ENCODE assay signal across 1 cellular context in the genomic region with DNA sequence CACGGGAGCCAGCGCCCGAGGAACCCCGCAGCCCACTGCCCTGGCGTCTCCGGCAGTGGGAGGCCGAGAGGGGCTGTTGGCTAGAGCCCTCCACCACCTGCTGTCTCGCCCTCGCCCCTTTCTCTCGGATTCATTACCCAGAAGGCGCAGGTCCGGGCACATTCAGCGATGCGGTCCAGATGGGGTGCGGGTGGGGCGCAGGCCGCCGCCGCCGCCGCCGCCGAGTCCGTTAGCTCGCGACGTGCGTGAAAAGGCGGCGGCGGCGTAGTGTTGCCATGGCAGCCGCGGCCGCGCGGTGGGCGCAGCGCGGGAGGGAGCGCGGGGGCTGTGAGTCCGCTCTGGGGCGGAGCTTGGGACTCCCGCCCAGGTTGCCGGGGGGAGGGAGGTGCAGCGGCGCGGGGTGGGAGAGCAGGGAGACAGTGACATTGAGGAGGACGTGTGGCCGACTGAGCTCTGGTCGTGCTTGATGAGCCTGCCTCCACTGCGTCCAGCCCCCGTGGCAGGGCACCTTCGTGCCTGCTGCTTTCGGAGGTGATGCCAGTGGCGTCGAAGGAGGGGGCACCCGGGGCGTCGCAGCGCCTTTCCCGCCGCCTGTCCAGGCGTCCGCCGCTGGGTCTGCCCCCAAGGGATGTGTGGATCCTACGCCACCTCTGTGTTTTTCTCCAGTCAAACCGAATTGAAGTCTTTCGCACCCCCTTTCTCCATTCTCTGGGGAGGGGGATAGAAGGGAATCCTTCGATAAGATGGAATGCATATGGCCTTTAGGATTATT.
TF ChIP-seq lines count a peak whose summit lies in the region.

A gene (minus strand): TSS at position 358 of the 772 bp plus-strand sequence. CDS start 23,774 bp downstream, outside the sequence.

TF ChIP-seq in HepG2, 621 proteins besides CTCF, POLR2A, EP300 and RAD21 (continued from another document and continues in another):
- TF ChIP-seq, protein P1, sequence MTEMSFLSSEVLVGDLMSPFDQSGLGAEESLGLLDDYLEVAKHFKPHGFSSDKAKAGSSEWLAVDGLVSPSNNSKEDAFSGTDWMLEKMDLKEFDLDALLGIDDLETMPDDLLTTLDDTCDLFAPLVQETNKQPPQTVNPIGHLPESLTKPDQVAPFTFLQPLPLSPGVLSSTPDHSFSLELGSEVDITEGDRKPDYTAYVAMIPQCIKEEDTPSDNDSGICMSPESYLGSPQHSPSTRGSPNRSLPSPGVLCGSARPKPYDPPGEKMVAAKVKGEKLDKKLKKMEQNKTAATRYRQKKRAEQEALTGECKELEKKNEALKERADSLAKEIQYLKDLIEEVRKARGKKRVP (CRISPR knock-in tag; IDR thresholded peaks at IDR 0.05): 0 out of 4 replicates have a peak, but pooled peaks of 1 of the 2 experiments have one; percentile 22
- TF ChIP-seq RAD51 (IDR thresholded peaks at IDR 0.05; ENCODE audit: borderline replicate concordance): no peak
- no peak for TF ChIP-seq ARHGAP35 (CRISPR knock-in tag; IDR thresholded peaks at IDR 0.05; ENCODE audit: borderline replicate concordance)
- TF ChIP-seq HCFC1 (IDR thresholded peaks at IDR 0.05; ENCODE audit: low read depth, low read length): no peak
- no peak for TF ChIP-seq ZMYM2 (CRISPR knock-in tag; IDR thresholded peaks at IDR 0.05)
- no peak for TF ChIP-seq SNRNP70 (IDR thresholded peaks at IDR 0.05; ENCODE audit: low read depth, low read length)
- no peak for TF ChIP-seq ZC3H4 (CRISPR knock-in tag; IDR thresholded peaks at IDR 0.05; ENCODE audit: borderline replicate concordance)
- TF ChIP-seq RARG (CRISPR knock-in tag; IDR thresholded peaks at IDR 0.05; ENCODE audit: low read depth): no peak
- TF ChIP-seq ZFP36L1 (CRISPR knock-in tag; IDR thresholded peaks at IDR 0.05): no peak
- TF ChIP-seq RCOR2 (CRISPR knock-in tag; IDR thresholded peaks at IDR 0.05): no peak
- TF ChIP-seq, protein P2, sequence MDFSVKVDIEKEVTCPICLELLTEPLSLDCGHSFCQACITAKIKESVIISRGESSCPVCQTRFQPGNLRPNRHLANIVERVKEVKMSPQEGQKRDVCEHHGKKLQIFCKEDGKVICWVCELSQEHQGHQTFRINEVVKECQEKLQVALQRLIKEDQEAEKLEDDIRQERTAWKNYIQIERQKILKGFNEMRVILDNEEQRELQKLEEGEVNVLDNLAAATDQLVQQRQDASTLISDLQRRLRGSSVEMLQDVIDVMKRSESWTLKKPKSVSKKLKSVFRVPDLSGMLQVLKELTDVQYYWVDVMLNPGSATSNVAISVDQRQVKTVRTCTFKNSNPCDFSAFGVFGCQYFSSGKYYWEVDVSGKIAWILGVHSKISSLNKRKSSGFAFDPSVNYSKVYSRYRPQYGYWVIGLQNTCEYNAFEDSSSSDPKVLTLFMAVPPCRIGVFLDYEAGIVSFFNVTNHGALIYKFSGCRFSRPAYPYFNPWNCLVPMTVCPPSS (IDR thresholded peaks at IDR 0.05): no peak
- TF ChIP-seq, protein P3, sequence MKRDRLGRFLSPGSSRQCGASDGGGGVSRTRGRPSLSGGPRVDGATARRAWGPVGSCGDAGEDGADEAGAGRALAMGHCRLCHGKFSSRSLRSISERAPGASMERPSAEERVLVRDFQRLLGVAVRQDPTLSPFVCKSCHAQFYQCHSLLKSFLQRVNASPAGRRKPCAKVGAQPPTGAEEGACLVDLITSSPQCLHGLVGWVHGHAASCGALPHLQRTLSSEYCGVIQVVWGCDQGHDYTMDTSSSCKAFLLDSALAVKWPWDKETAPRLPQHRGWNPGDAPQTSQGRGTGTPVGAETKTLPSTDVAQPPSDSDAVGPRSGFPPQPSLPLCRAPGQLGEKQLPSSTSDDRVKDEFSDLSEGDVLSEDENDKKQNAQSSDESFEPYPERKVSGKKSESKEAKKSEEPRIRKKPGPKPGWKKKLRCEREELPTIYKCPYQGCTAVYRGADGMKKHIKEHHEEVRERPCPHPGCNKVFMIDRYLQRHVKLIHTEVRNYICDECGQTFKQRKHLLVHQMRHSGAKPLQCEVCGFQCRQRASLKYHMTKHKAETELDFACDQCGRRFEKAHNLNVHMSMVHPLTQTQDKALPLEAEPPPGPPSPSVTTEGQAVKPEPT (CRISPR knock-in tag; IDR thresholded peaks at IDR 0.05; ENCODE audit: low read depth): no peak
- no peak for TF ChIP-seq CAMTA2 (CRISPR knock-in tag; IDR thresholded peaks at IDR 0.05; ENCODE audit: borderline replicate concordance)
- TF ChIP-seq KDM5B (CRISPR knock-in tag; IDR thresholded peaks at IDR 0.05; ENCODE audit: borderline replicate concordance): no peak; the same call in 1 of the 2 replicates
- no peak for TF ChIP-seq ZBTB21 (CRISPR knock-in tag; IDR thresholded peaks at IDR 0.05)
- TF ChIP-seq JARID2 (CRISPR knock-in tag; IDR thresholded peaks at IDR 0.05; ENCODE audit: insufficient replicate concordance): no peak
- no peak for TF ChIP-seq KDM6A (CRISPR knock-in tag; IDR thresholded peaks at IDR 0.05; ENCODE audit: low read depth)
- TF ChIP-seq ZNF563 (CRISPR knock-in tag; IDR thresholded peaks at IDR 0.05): no peak
- TF ChIP-seq, protein P4, sequence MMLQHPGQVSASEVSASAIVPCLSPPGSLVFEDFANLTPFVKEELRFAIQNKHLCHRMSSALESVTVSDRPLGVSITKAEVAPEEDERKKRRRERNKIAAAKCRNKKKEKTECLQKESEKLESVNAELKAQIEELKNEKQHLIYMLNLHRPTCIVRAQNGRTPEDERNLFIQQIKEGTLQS (CRISPR knock-in tag; IDR thresholded peaks at IDR 0.05): no peak
- TF ChIP-seq TP53 (CRISPR knock-in tag; conservative IDR thresholded peaks at IDR 0.05): no peak
- no peak for TF ChIP-seq ZNF720 (CRISPR knock-in tag; IDR thresholded peaks at IDR 0.05)
- no peak for TF ChIP-seq SMC3 (IDR thresholded peaks at IDR 0.05; ENCODE audit: low read length)
- no peak for TF ChIP-seq ZNF567 (CRISPR knock-in tag; IDR thresholded peaks at IDR 0.05; ENCODE audit: borderline replicate concordance)
- TF ChIP-seq NR2F1 (CRISPR knock-in tag; IDR thresholded peaks at IDR 0.05): no peak
- no peak for TF ChIP-seq CC2D1A (CRISPR knock-in tag; IDR thresholded peaks at IDR 0.05)
- peak; percentile 83; the same call in 1 of the 2 replicates for TF ChIP-seq ZNF292 (CRISPR knock-in tag; IDR thresholded peaks at IDR 0.05; ENCODE audit: borderline replicate concordance, low read depth)
- TF ChIP-seq, protein P5, sequence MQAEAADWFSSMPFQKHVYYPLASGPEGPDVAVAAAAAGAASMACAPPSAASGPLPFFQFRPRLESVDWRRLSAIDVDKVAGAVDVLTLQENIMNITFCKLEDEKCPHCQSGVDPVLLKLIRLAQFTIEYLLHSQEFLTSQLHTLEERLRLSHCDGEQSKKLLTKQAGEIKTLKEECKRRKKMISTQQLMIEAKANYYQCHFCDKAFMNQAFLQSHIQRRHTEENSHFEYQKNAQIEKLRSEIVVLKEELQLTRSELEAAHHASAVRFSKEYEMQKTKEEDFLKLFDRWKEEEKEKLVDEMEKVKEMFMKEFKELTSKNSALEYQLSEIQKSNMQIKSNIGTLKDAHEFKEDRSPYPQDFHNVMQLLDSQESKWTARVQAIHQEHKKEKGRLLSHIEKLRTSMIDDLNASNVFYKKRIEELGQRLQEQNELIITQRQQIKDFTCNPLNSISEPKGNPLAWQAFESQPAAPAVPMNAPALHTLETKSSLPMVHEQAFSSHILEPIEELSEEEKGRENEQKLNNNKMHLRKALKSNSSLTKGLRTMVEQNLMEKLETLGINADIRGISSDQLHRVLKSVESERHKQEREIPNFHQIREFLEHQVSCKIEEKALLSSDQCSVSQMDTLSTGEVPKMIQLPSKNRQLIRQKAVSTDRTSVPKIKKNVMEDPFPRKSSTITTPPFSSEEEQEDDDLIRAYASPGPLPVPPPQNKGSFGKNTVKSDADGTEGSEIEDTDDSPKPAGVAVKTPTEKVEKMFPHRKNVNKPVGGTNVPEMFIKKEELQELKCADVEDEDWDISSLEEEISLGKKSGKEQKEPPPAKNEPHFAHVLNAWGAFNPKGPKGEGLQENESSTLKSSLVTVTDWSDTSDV (CRISPR knock-in tag; IDR thresholded peaks at IDR 0.05): no peak
- no peak for TF ChIP-seq GATA4 (IDR thresholded peaks at IDR 0.05; ENCODE audit: borderline replicate concordance, low read depth)
- peak; percentile 17; the same call in 1 of the 2 replicates for TF ChIP-seq SAFB2 (CRISPR knock-in tag; IDR thresholded peaks at IDR 0.05; ENCODE audit: borderline replicate concordance, low read depth)
- no peak for TF ChIP-seq ZBTB3 (CRISPR knock-in tag; IDR thresholded peaks at IDR 0.05; ENCODE audit: borderline replicate concordance, low read depth)
- TF ChIP-seq ZNF841 (CRISPR knock-in tag; IDR thresholded peaks at IDR 0.05; ENCODE audit: borderline replicate concordance): no peak
- no peak for TF ChIP-seq ATAD3A (CRISPR knock-in tag; IDR thresholded peaks at IDR 0.05)
- TF ChIP-seq ZNF644 (CRISPR knock-in tag; IDR thresholded peaks at IDR 0.05; ENCODE audit: low read depth): no peak
- no peak; the same call in 1 of the 2 replicates for TF ChIP-seq ZNF546 (CRISPR knock-in tag; conservative IDR thresholded peaks at IDR 0.05)
- no peak for TF ChIP-seq MIXL1 (CRISPR knock-in tag; IDR thresholded peaks at IDR 0.05)
- no peak for TF ChIP-seq IKZF4 (CRISPR knock-in tag; IDR thresholded peaks at IDR 0.05; ENCODE audit: borderline replicate concordance, low read depth, not compliant biosample characterization)
- TF ChIP-seq SATB2 (CRISPR knock-in tag; IDR thresholded peaks at IDR 0.05): 0 out of 2 replicates have a peak, but pooled peaks have one; percentile 43
- no peak for TF ChIP-seq KDM4B (CRISPR knock-in tag; IDR thresholded peaks at IDR 0.05)
- TF ChIP-seq SP140L (CRISPR knock-in tag; IDR thresholded peaks at IDR 0.05; ENCODE audit: borderline replicate concordance): no peak
- no peak for TF ChIP-seq ZFAT (CRISPR knock-in tag; conservative IDR thresholded peaks at IDR 0.05)
- no peak for TF ChIP-seq ESRRA (CRISPR knock-in tag; IDR thresholded peaks at IDR 0.05; ENCODE audit: low read depth)
- no peak for TF ChIP-seq ATRX (CRISPR knock-in tag; IDR thresholded peaks at IDR 0.05; ENCODE audit: borderline replicate concordance)
- peak; percentile 75; the same call in 1 of the 2 replicates for TF ChIP-seq ZNF773 (CRISPR knock-in tag; IDR thresholded peaks at IDR 0.05; ENCODE audit: borderline replicate concordance)
- TF ChIP-seq ZNF282 (IDR thresholded peaks at IDR 0.05; ENCODE audit: partially characterized antibody): no peak
- TF ChIP-seq RELA (CRISPR knock-in tag; IDR thresholded peaks at IDR 0.05): no peak
- TF ChIP-seq, protein P6, sequence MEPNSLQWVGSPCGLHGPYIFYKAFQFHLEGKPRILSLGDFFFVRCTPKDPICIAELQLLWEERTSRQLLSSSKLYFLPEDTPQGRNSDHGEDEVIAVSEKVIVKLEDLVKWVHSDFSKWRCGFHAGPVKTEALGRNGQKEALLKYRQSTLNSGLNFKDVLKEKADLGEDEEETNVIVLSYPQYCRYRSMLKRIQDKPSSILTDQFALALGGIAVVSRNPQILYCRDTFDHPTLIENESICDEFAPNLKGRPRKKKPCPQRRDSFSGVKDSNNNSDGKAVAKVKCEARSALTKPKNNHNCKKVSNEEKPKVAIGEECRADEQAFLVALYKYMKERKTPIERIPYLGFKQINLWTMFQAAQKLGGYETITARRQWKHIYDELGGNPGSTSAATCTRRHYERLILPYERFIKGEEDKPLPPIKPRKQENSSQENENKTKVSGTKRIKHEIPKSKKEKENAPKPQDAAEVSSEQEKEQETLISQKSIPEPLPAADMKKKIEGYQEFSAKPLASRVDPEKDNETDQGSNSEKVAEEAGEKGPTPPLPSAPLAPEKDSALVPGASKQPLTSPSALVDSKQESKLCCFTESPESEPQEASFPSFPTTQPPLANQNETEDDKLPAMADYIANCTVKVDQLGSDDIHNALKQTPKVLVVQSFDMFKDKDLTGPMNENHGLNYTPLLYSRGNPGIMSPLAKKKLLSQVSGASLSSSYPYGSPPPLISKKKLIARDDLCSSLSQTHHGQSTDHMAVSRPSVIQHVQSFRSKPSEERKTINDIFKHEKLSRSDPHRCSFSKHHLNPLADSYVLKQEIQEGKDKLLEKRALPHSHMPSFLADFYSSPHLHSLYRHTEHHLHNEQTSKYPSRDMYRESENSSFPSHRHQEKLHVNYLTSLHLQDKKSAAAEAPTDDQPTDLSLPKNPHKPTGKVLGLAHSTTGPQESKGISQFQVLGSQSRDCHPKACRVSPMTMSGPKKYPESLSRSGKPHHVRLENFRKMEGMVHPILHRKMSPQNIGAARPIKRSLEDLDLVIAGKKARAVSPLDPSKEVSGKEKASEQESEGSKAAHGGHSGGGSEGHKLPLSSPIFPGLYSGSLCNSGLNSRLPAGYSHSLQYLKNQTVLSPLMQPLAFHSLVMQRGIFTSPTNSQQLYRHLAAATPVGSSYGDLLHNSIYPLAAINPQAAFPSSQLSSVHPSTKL (CRISPR knock-in tag; IDR thresholded peaks at IDR 0.05): peak; percentile 23; the same call in 1 of the 2 replicates
- TF ChIP-seq, protein P7, sequence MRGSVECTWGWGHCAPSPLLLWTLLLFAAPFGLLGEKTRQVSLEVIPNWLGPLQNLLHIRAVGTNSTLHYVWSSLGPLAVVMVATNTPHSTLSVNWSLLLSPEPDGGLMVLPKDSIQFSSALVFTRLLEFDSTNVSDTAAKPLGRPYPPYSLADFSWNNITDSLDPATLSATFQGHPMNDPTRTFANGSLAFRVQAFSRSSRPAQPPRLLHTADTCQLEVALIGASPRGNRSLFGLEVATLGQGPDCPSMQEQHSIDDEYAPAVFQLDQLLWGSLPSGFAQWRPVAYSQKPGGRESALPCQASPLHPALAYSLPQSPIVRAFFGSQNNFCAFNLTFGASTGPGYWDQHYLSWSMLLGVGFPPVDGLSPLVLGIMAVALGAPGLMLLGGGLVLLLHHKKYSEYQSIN (CRISPR knock-in tag; IDR thresholded peaks at IDR 0.05; ENCODE audit: borderline replicate concordance): no peak
- peak; percentile 66 for TF ChIP-seq SKI (IDR thresholded peaks at IDR 0.05; ENCODE audit: partially characterized antibody)
- TF ChIP-seq ZNF589 (CRISPR knock-in tag; conservative IDR thresholded peaks at IDR 0.05): peak; percentile 83; the same call in 1 of the 2 replicates
- TF ChIP-seq, protein P8, sequence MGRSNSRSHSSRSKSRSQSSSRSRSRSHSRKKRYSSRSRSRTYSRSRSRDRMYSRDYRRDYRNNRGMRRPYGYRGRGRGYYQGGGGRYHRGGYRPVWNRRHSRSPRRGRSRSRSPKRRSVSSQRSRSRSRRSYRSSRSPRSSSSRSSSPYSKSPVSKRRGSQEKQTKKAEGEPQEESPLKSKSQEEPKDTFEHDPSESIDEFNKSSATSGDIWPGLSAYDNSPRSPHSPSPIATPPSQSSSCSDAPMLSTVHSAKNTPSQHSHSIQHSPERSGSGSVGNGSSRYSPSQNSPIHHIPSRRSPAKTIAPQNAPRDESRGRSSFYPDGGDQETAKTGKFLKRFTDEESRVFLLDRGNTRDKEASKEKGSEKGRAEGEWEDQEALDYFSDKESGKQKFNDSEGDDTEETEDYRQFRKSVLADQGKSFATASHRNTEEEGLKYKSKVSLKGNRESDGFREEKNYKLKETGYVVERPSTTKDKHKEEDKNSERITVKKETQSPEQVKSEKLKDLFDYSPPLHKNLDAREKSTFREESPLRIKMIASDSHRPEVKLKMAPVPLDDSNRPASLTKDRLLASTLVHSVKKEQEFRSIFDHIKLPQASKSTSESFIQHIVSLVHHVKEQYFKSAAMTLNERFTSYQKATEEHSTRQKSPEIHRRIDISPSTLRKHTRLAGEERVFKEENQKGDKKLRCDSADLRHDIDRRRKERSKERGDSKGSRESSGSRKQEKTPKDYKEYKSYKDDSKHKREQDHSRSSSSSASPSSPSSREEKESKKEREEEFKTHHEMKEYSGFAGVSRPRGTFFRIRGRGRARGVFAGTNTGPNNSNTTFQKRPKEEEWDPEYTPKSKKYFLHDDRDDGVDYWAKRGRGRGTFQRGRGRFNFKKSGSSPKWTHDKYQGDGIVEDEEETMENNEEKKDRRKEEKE (IDR thresholded peaks at IDR 0.05): no peak
- peak; percentile 48; the same call in 1 of the 2 replicates for TF ChIP-seq MTA1 (CRISPR knock-in tag; IDR thresholded peaks at IDR 0.05; ENCODE audit: borderline replicate concordance)
- peak; percentile 90 for TF ChIP-seq ZFP82 (CRISPR knock-in tag; IDR thresholded peaks at IDR 0.05; ENCODE audit: borderline replicate concordance)
- peak; percentile 77; the same call in 1 of the 2 replicates for TF ChIP-seq ZNF672 (CRISPR knock-in tag; IDR thresholded peaks at IDR 0.05)
